ENCODE assay signal across 1 cellular context in genomic region chr3:134602440-134602814, GRCh38.
TF ChIP-seq lines count a peak whose summit lies in the region.

No MANE protein-coding gene starts in this region.

TF ChIP-seq in IMR-90, 13 proteins besides CTCF, POLR2A, EP300 and RAD21 (continued from another document):
- no peak for TF ChIP-seq MXI1 (IDR thresholded peaks at IDR 0.05; ENCODE audit: borderline replicate concordance, low read depth, low read length)
- no peak for TF ChIP-seq SMC3 (IDR thresholded peaks at IDR 0.05; ENCODE audit: low read depth, low read length)
- TF ChIP-seq MAZ (IDR thresholded peaks at IDR 0.05; ENCODE audit: borderline replicate concordance, low read depth, low read length) = no peak
- no peak for TF ChIP-seq BHLHE40 (IDR thresholded peaks at IDR 0.05; ENCODE audit: low read depth, low read length)
- no peak for TF ChIP-seq FOS (IDR thresholded peaks at IDR 0.05; ENCODE audit: low read depth, low read length)
- no peak for TF ChIP-seq USF2 (IDR thresholded peaks at IDR 0.05; ENCODE audit: low read depth, low read length)
- no peak for TF ChIP-seq CHD1 (IDR thresholded peaks at IDR 0.05; ENCODE audit: low read depth, low read length)
TF ChIP-seq in IMR-90: peak in this region for 0.
